Comparison of ENCODE assay signal across 23 cellular contexts in genomic region chr3:31555204-31555603, GRCh38. TPM values are rescaled to one million over a fixed set of nuclear protein-coding genes. Genes with fewer than 3 reads are reported as not detected.
A peak's percentile ranks its signal among the peaks of the same experiment; 100 is the strongest.
DNase-seq lines count a peak whose midpoint lies in the region; ATAC-seq and TF ChIP-seq lines count a peak whose summit lies in the region.
"Had no signal": no experiment of that assay in that cellular context is flagged by ENCODE, and none has a peak within 500 bp of the region (broad histone marks: within the 10 kb centered on the region; RNA-seq: fewer than 3 reads in every experiment).

No MANE protein-coding gene starts in this region.

- no peak overlapping the region for H3K4me3 ChIP-seq in left ventricle myocardium inferior
- H3K4me3 ChIP-seq: MG63, SJSA1 had no signal

- ATAC-seq in CD4-positive, alpha-beta T cell (ENCODE audit: poor library complexity) = no peak
- ATAC-seq in T-helper 17 cell (no peak), HG03439 (IDR thresholded peaks at IDR 0.05; ENCODE audit: unreplicated experiment) (no peak)
- no peak for ATAC-seq in naive thymus-derived CD8-positive, alpha-beta T cell
- ATAC-seq: HCT116, Right ventricle myocardium inferior had no signal

- no peak overlapping the region for H3K27ac ChIP-seq in CD4-positive, alpha-beta T cell (ENCODE audit: low read depth, low read length)
- H3K27ac ChIP-seq in left ventricle myocardium inferior (replicated peaks) = no peak overlapping the region
- H3K27ac ChIP-seq: SJSA1 had no signal

- peaks cover 81% of the 10 kb centered on the region for H3K4me1 Mint-ChIP-seq in activated CD4-positive, alpha-beta memory T cell treated with anti-CD3 and anti-CD28 coated beads for 36 hours (ENCODE audit: low read depth)
- peaks cover 72% of the 10 kb centered on the region for H3K4me1 Mint-ChIP-seq in activated CD4-positive, alpha-beta memory T cell treated with anti-CD3 and anti-CD28 coated beads, Interleukin-2, amount 10 ng/mL, durations not matched to agents 7 days and 5 days
- peaks cover 92% of the 10 kb centered on the region for H3K4me1 Mint-ChIP-seq in CD4-positive, alpha-beta T cell (ENCODE audit: low read depth)
- peaks cover 43% of the 10 kb centered on the region for H3K4me1 Mint-ChIP-seq in T-helper 17 cell
- peaks cover 48 to 89% (median 82%) of the 10 kb centered on the region in 4 donors for H3K4me1 Mint-ChIP-seq in naive thymus-derived CD8-positive, alpha-beta T cell

- TF ChIP-seq CTCF in CD4-positive, alpha-beta T cell (IDR thresholded peaks at IDR 0.05) = no peak
- TF ChIP-seq CTCF in left ventricle myocardium inferior (IDR thresholded peaks at IDR 0.05; ENCODE audit: borderline replicate concordance) = no peak

- H3K4me1 ChIP-seq in left ventricle myocardium inferior = peaks cover 38% of the 10 kb centered on the region
- H3K4me1 ChIP-seq: SJSA1 had no signal

- intact Hi-C loops in activated CD4-positive, alpha-beta memory T cell treated with anti-CD3 and anti-CD28 coated beads for 36 hours (cut with micrococcal nuclease) = loop anchor here (5.0 kb wide), 2 partner anchors 37 to 82 kb away; no protein-coding TSS in a partner anchor
- intact Hi-C loops in CD4-positive, alpha-beta T cell (cut with DNase I, micrococcal nuclease) = no loop called here
- intact Hi-C loops in left ventricle myocardium inferior (cut with micrococcal nuclease) = loop anchor here (10.0 kb wide), 1 partner anchor 210 kb away; no protein-coding TSS in a partner anchor
- intact Hi-C loops in cardiac septum (cut with DNase I) = no loop called here

- POLR2A ChIA-PET in activated CD4-positive, alpha-beta memory T cell treated with anti-CD3 and anti-CD28 coated beads for 36 hours (lab: Charles Lee) = no interaction called here
- POLR2A ChIA-PET in activated CD4-positive, alpha-beta memory T cell treated with anti-CD3 and anti-CD28 coated beads, Interleukin-2, amount 10 ng/mL, durations not matched to agents 7 days and 5 days (lab: Charles Lee) = no interaction called here
- POLR2A ChIA-PET in CD4-positive, alpha-beta T cell (lab: Charles Lee) = interaction anchor here (2.9 kb wide), 1 partner anchor 23 kb away, joined by 16 read pairs; the partner anchor contains the start of gene STT3B
- POLR2A ChIA-PET in naive thymus-derived CD8-positive, alpha-beta T cell (lab: Charles Lee) = interaction anchor here (2.2 kb wide), 1 partner anchor 22 kb away, joined by 8 read pairs; the partner anchor contains the start of gene STT3B

- peaks cover 14% of the 10 kb centered on the region for H3K9me3 Mint-ChIP-seq in activated CD4-positive, alpha-beta memory T cell treated with anti-CD3 and anti-CD28 coated beads for 36 hours
- peaks cover 31% of the 10 kb centered on the region for H3K9me3 Mint-ChIP-seq in activated CD4-positive, alpha-beta memory T cell treated with anti-CD3 and anti-CD28 coated beads, Interleukin-2, amount 10 ng/mL, durations not matched to agents 7 days and 5 days
- H3K9me3 Mint-ChIP-seq in CD4-positive, alpha-beta T cell = peaks cover 15% of the 10 kb centered on the region
- peaks cover 2 to 39% (median 19%) of the 10 kb centered on the region in 9 donors for H3K9me3 Mint-ChIP-seq in naive thymus-derived CD8-positive, alpha-beta T cell

- no peaks in the 10 kb centered on the region for H3K27me3 Mint-ChIP-seq in activated CD4-positive, alpha-beta memory T cell treated with anti-CD3 and anti-CD28 coated beads for 36 hours
- no peaks in the 10 kb centered on the region for H3K27me3 Mint-ChIP-seq in activated CD4-positive, alpha-beta memory T cell treated with anti-CD3 and anti-CD28 coated beads, Interleukin-2, amount 10 ng/mL, durations not matched to agents 7 days and 5 days
- H3K27me3 Mint-ChIP-seq in CD4-positive, alpha-beta T cell = no peaks in the 10 kb centered on the region
- no peaks in the 10 kb centered on the region for H3K27me3 Mint-ChIP-seq in T-helper 17 cell
- H3K27me3 Mint-ChIP-seq in naive thymus-derived CD8-positive, alpha-beta T cell = no peaks in the 10 kb centered on the region

- no peak for DNase-seq in activated CD4-positive, alpha-beta memory T cell treated with anti-CD3 and anti-CD28 coated beads for 36 hours
- DNase-seq in activated CD4-positive, alpha-beta memory T cell treated with anti-CD3 and anti-CD28 coated beads, Interleukin-2, amount 10 ng/mL, durations not matched to agents 7 days and 5 days = no peak
- DNase-seq in CD4-positive, alpha-beta T cell = no peak
- DNase-seq in T-helper 17 cell = no peak
- no peak for DNase-seq in naive thymus-derived CD8-positive, alpha-beta T cell
- no peak for DNase-seq in left ventricle myocardium inferior
- DNase-seq in cardiac septum (ENCODE audit: low spot score) = no peak
- DNase-seq: 8988T, AML-193, C1 segment of cervical spinal cord, EL, GF-D8, GOT3, Kasumi-1, MG63, NCI-H1417, NCI-H187, NCI-H446 treated with DMSO at 0.1 percent for 48 hours, NCI-H526 treated with DMSO at 0.1 percent for 48 hours had no signal

- H3K27me3 ChIP-seq in CD4-positive, alpha-beta T cell (ENCODE audit: control insufficient read depth, insufficient read depth, low read length) = no peaks in the 10 kb centered on the region
- no peaks in the 10 kb centered on the region for H3K27me3 ChIP-seq in left ventricle myocardium inferior (ENCODE audit: low read depth)
- H3K27me3 ChIP-seq: MG63, SJSA1 had no signal

- CTCF ChIA-PET in activated CD4-positive, alpha-beta memory T cell treated with anti-CD3 and anti-CD28 coated beads for 36 hours (lab: Charles Lee) = interaction anchor here (1.9 kb wide), 1 partner anchor 213 kb away, joined by 7 read pairs; no protein-coding TSS in a partner anchor
- CTCF ChIA-PET in activated CD4-positive, alpha-beta memory T cell treated with anti-CD3 and anti-CD28 coated beads, Interleukin-2, amount 10 ng/mL, durations not matched to agents 7 days and 5 days (lab: Charles Lee) = interaction anchor here (1.6 kb wide), 1 partner anchor 15 kb away, joined by 3 read pairs; no protein-coding TSS in a partner anchor
- CTCF ChIA-PET in CD4-positive, alpha-beta T cell (lab: Charles Lee) = interaction anchor here (2.0 kb wide), 1 partner anchor 23 kb away, joined by 7 read pairs; the partner anchor contains the start of gene STT3B

- H3K27ac Mint-ChIP-seq in activated CD4-positive, alpha-beta memory T cell treated with anti-CD3 and anti-CD28 coated beads for 36 hours = peak overlapping the region; percentile 15
- no peak overlapping the region for H3K27ac Mint-ChIP-seq in activated CD4-positive, alpha-beta memory T cell treated with anti-CD3 and anti-CD28 coated beads, Interleukin-2, amount 10 ng/mL, durations not matched to agents 7 days and 5 days
- H3K27ac Mint-ChIP-seq in CD4-positive, alpha-beta T cell = no peak overlapping the region
- H3K27ac Mint-ChIP-seq in T-helper 17 cell = no peak overlapping the region
- H3K27ac Mint-ChIP-seq in naive thymus-derived CD8-positive, alpha-beta T cell = peak overlapping the region in 4 of 10 donors; percentile 2 to 57 (median 50)

- H3K36me3 Mint-ChIP-seq in activated CD4-positive, alpha-beta memory T cell treated with anti-CD3 and anti-CD28 coated beads for 36 hours = peaks cover 3% of the 10 kb centered on the region
- peaks cover 64% of the 10 kb centered on the region for H3K36me3 Mint-ChIP-seq in activated CD4-positive, alpha-beta memory T cell treated with anti-CD3 and anti-CD28 coated beads, Interleukin-2, amount 10 ng/mL, durations not matched to agents 7 days and 5 days (ENCODE audit: low read depth)
- peaks cover 43% of the 10 kb centered on the region for H3K36me3 Mint-ChIP-seq in CD4-positive, alpha-beta T cell (ENCODE audit: low read depth)
- no peaks in the 10 kb centered on the region for H3K36me3 Mint-ChIP-seq in T-helper 17 cell (ENCODE audit: low read depth)
- H3K36me3 Mint-ChIP-seq in naive thymus-derived CD8-positive, alpha-beta T cell = peaks cover 2 to 27% (median 16%) of the 10 kb centered on the region in 3 donors

- H3K4me3 Mint-ChIP-seq in activated CD4-positive, alpha-beta memory T cell treated with anti-CD3 and anti-CD28 coated beads for 36 hours = no peak overlapping the region
- H3K4me3 Mint-ChIP-seq in activated CD4-positive, alpha-beta memory T cell treated with anti-CD3 and anti-CD28 coated beads, Interleukin-2, amount 10 ng/mL, durations not matched to agents 7 days and 5 days = no peak overlapping the region
- H3K4me3 Mint-ChIP-seq in CD4-positive, alpha-beta T cell = peak overlapping the region; percentile 1
- peak overlapping the region; percentile 32 for H3K4me3 Mint-ChIP-seq in T-helper 17 cell
- H3K4me3 Mint-ChIP-seq in naive thymus-derived CD8-positive, alpha-beta T cell = peak overlapping the region in 6 of 10 donors; percentile 8 to 45 (median 25)

- no peaks in the 10 kb centered on the region for H3K36me3 ChIP-seq in left ventricle myocardium inferior
- H3K36me3 ChIP-seq: MG63 had no signal

- peaks cover 17% of the 10 kb centered on the region for H3K9me3 ChIP-seq in CD4-positive, alpha-beta T cell (ENCODE audit: control insufficient read depth, low read length)
- H3K9me3 ChIP-seq in T-helper 17 cell (ENCODE audit: control insufficient read depth, low read length, poor library complexity, severe bottlenecking) (no peaks in the 10 kb centered on the region), left ventricle myocardium inferior (replicated peaks) (peaks cover 14% of the 10 kb centered on the region)
- H3K9me3 ChIP-seq: SJSA1 had no signal

RNA-seq across cellular contexts. Expression of gene STT3B, which starts 22.5 kb away (rescaled TPM):
- 100 to 1,000 TPM; 115 to 117 TPM for total RNA-seq in activated CD4-positive, alpha-beta memory T cell treated with anti-CD3 and anti-CD28 coated beads for 36 hours
- 100 to 1,000 TPM; 199 to 201 TPM for total RNA-seq in activated CD4-positive, alpha-beta memory T cell treated with anti-CD3 and anti-CD28 coated beads, Interleukin-2, amount 10 ng/mL, durations not matched to agents 7 days and 5 days
- 100 to 1,000 TPM; 111 to 113 TPM for total RNA-seq in CD4-positive, alpha-beta T cell
- total RNA-seq in T-helper 17 cell (100 to 1,000 TPM; 125 to 151 TPM), left ventricle myocardium inferior (82.1 TPM), cardiac septum (91.3 TPM)
- 100 to 1,000 TPM; 103 to 108 TPM for total RNA-seq in naive thymus-derived CD8-positive, alpha-beta T cell
- polyA plus RNA-seq in naive thymus-derived CD8-positive, alpha-beta T cell = 100 to 1,000 TPM in 1 of 3 donors, 10 to 100 TPM in 2; 85.1 to 107 (median 97.4) TPM

Comparison
In these comparisons a context has a peak if more than half of its experiments do, and no peak if none do; other contexts are left out.
1. intact Hi-C loops: an anchor here in activated CD4-positive, alpha-beta memory T cell treated with anti-CD3 and anti-CD28 coated beads for 36 hours (5.0 kb wide) and left ventricle myocardium inferior (10.0 kb wide); none called in CD4-positive, alpha-beta T cell and cardiac septum.
2. H3K4me3 Mint-ChIP-seq: peak in CD4-positive, alpha-beta T cell (single experiment), T-helper 17 cell (single experiment) and naive thymus-derived CD8-positive, alpha-beta T cell (6 of 10); none in activated CD4-positive, alpha-beta memory T cell treated with anti-CD3 and anti-CD28 coated beads for 36 hours (single experiment) and activated CD4-positive, alpha-beta memory T cell treated with anti-CD3 and anti-CD28 coated beads, Interleukin-2, amount 10 ng/mL, durations not matched to agents 7 days and 5 days (single experiment).
3. POLR2A ChIA-PET loops: an anchor here in CD4-positive, alpha-beta T cell (2.9 kb wide) and naive thymus-derived CD8-positive, alpha-beta T cell (2.2 kb wide); none called in activated CD4-positive, alpha-beta memory T cell treated with anti-CD3 and anti-CD28 coated beads for 36 hours and activated CD4-positive, alpha-beta memory T cell treated with anti-CD3 and anti-CD28 coated beads, Interleukin-2, amount 10 ng/mL, durations not matched to agents 7 days and 5 days.